In the genomic region with DNA sequence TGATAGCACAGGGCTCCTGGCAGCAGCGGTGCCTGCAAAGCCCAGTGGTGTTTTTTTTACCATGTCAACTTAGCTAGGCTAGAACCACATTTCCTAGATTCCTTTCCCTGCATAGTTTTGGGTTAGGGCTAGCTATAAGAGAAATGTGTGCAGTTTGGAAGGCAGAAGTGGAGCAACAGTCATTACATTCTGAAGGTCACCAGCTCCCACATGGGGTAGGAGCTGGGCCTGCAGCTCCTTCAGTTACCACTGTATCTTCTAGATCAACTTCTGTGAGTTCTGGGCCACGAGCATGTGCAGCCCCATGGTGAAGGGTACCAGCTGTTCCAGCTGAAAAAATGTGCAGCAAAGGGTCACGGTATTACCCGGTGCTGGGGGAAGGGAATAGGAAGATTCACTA, we compare ENCODE assay signal across 1 cellular context.
TF ChIP-seq lines count a peak whose summit lies in the region.

No MANE protein-coding gene starts in this region.

TF ChIP-seq in IMR-90, 13 proteins besides CTCF, POLR2A, EP300 and RAD21:
- no peak for TF ChIP-seq NFE2L2 (IDR thresholded peaks at IDR 0.05; ENCODE audit: low read depth, low read length)
- TF ChIP-seq MAFK (IDR thresholded peaks at IDR 0.05; ENCODE audit: low read depth, low read length) = no peak
- no peak for TF ChIP-seq CEBPB (IDR thresholded peaks at IDR 0.05; ENCODE audit: low read depth, low read length)
- TF ChIP-seq SMC3 (IDR thresholded peaks at IDR 0.05; ENCODE audit: low read depth, low read length) = no peak
- no peak for TF ChIP-seq RCOR1 (IDR thresholded peaks at IDR 0.05; ENCODE audit: insufficient replicate concordance, low read length)
- no peak for TF ChIP-seq RFX5 (IDR thresholded peaks at IDR 0.05; ENCODE audit: low read depth, low read length)
- TF ChIP-seq CHD1 (IDR thresholded peaks at IDR 0.05; ENCODE audit: low read depth, low read length) = no peak
- TF ChIP-seq, protein P1, sequence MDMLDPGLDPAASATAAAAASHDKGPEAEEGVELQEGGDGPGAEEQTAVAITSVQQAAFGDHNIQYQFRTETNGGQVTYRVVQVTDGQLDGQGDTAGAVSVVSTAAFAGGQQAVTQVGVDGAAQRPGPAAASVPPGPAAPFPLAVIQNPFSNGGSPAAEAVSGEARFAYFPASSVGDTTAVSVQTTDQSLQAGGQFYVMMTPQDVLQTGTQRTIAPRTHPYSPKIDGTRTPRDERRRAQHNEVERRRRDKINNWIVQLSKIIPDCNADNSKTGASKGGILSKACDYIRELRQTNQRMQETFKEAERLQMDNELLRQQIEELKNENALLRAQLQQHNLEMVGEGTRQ (IDR thresholded peaks at IDR 0.05; ENCODE audit: low read depth, low read length) = no peak
- no peak for TF ChIP-seq FOS (IDR thresholded peaks at IDR 0.05; ENCODE audit: low read depth, low read length)
- TF ChIP-seq, protein P2, sequence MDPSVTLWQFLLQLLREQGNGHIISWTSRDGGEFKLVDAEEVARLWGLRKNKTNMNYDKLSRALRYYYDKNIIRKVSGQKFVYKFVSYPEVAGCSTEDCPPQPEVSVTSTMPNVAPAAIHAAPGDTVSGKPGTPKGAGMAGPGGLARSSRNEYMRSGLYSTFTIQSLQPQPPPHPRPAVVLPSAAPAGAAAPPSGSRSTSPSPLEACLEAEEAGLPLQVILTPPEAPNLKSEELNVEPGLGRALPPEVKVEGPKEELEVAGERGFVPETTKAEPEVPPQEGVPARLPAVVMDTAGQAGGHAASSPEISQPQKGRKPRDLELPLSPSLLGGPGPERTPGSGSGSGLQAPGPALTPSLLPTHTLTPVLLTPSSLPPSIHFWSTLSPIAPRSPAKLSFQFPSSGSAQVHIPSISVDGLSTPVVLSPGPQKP (IDR thresholded peaks at IDR 0.05; ENCODE audit: borderline replicate concordance, low read depth, low read length) = no peak
- TF ChIP-seq MXI1 (IDR thresholded peaks at IDR 0.05; ENCODE audit: borderline replicate concordance, low read depth, low read length) = no peak
- no peak for TF ChIP-seq MAZ (IDR thresholded peaks at IDR 0.05; ENCODE audit: borderline replicate concordance, low read depth, low read length)
- no peak for TF ChIP-seq BHLHE40 (IDR thresholded peaks at IDR 0.05; ENCODE audit: low read depth, low read length)
TF ChIP-seq in IMR-90: peak in this region for 0.
